20 cellular contexts compared by ENCODE assay signal in the genomic region with DNA sequence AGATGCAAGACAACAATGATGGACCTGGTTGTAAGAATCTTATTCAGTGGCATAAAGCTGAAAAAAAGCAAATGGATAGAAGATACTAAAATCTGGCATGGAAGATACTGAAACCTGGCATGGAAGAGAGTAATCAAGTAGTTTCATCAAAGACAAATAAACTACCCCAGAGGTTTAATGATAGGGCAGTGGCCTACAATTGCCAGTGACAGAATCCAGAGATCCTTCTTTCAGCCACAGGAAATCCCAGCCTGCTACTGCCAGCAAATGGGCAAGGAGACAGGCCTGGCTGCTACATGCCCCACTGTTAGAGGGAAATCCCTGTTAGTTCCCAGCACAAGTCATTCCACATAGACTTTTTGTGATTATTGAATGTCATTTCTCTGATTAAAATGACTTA.
A peak's percentile ranks its signal among the peaks of the same experiment; 100 is the strongest.
DNase-seq lines count a peak whose midpoint lies in the region; ATAC-seq, FAIRE-seq and TF ChIP-seq lines count a peak whose summit lies in the region.
"Had no signal": no experiment of that assay in that cellular context is flagged by ENCODE, and none has a peak within 500 bp of the region (broad histone marks: within the 10 kb centered on the region; RNA-seq: fewer than 3 reads in every experiment).

No MANE protein-coding gene starts in this region.

- H3K27ac ChIP-seq in heart left ventricle: no peak overlapping the region
- H3K27ac ChIP-seq: C4-2B, HL-60 had no signal

- H3K9me3 ChIP-seq in heart left ventricle: no peaks in the 10 kb centered on the region

- no peak for FAIRE-seq in D721Med (lab: Jason Lieb, UNC)
- FAIRE-seq: A204.1, GM12892, GM18507, H54 had no signal

- TF ChIP-seq CTCF in D721Med (IDR thresholded peaks at IDR 0.05; ENCODE audit: insufficient read depth, missing control alignments) (no peak), heart left ventricle (IDR thresholded peaks at IDR 0.05) (no peak)

- H3K4me3 ChIP-seq in heart left ventricle: no peak overlapping the region
- H3K4me3 ChIP-seq: GM23338 had no signal

- peak; percentile 16 for DNase-seq in COR-L47 (lab: John Stamatoyannopoulos, UW)
- peak; percentile 59 for DNase-seq in NCI-H69 (lab: John Stamatoyannopoulos, UW)
- DNase-seq in D721Med (ENCODE audit: insufficient read length, low spot score): no peak
- DNase-seq in heart left ventricle: no peak
- DNase-seq: ACHN; Calu3; CD4-positive, alpha-beta T cell; DMS 273 treated with DMSO at 0.1 percent for 48 hours; DMS53; GDM1; HCEC 1CT had no signal

- H3K36me3 ChIP-seq in heart left ventricle: no peaks in the 10 kb centered on the region

- H3K27me3 ChIP-seq in heart left ventricle: no peaks in the 10 kb centered on the region

- peak; percentile 42; the same call in 1 of the 3 replicates for ATAC-seq in SK-N-SH treated with all-trans-retinoic acid at 6 μM for 48 hours
- ATAC-seq in HG02981 (IDR thresholded peaks at IDR 0.05; ENCODE audit: unreplicated experiment): no peak
- no peak for ATAC-seq in heart left ventricle
- ATAC-seq: GM23338 had no signal

- intact Hi-C loops in heart left ventricle (cut with DNase I): no loop called here

- no peaks in the 10 kb centered on the region for H3K4me1 ChIP-seq in heart left ventricle

- TF ChIP-seq POLR2A in heart left ventricle (IDR thresholded peaks at IDR 0.05): no peak

TF ChIP-seq in SK-N-SH treated with all-trans-retinoic acid at 6 μM for 48 hours, 23 proteins besides CTCF, POLR2A, EP300 and RAD21:
- TF ChIP-seq, protein P1, sequence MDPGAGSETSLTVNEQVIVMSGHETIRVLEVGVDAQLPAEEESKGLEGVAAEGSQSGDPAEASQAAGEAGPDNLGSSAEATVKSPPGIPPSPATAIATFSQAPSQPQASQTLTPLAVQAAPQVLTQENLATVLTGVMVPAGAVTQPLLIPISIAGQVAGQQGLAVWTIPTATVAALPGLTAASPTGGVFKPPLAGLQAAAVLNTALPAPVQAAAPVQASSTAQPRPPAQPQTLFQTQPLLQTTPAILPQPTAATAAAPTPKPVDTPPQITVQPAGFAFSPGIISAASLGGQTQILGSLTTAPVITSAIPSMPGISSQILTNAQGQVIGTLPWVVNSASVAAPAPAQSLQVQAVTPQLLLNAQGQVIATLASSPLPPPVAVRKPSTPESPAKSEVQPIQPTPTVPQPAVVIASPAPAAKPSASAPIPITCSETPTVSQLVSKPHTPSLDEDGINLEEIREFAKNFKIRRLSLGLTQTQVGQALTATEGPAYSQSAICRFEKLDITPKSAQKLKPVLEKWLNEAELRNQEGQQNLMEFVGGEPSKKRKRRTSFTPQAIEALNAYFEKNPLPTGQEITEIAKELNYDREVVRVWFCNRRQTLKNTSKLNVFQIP (CRISPR knock-in tag; IDR thresholded peaks at IDR 0.05; ENCODE audit: borderline replicate concordance, low read depth): no peak
- TF ChIP-seq SNAI2 (CRISPR knock-in tag; IDR thresholded peaks at IDR 0.05): no peak
- TF ChIP-seq ZNF70 (CRISPR knock-in tag; IDR thresholded peaks at IDR 0.05): no peak
- TF ChIP-seq ZNF565 (CRISPR knock-in tag; conservative IDR thresholded peaks at IDR 0.05; ENCODE audit: low read depth): no peak
- TF ChIP-seq, protein P2, sequence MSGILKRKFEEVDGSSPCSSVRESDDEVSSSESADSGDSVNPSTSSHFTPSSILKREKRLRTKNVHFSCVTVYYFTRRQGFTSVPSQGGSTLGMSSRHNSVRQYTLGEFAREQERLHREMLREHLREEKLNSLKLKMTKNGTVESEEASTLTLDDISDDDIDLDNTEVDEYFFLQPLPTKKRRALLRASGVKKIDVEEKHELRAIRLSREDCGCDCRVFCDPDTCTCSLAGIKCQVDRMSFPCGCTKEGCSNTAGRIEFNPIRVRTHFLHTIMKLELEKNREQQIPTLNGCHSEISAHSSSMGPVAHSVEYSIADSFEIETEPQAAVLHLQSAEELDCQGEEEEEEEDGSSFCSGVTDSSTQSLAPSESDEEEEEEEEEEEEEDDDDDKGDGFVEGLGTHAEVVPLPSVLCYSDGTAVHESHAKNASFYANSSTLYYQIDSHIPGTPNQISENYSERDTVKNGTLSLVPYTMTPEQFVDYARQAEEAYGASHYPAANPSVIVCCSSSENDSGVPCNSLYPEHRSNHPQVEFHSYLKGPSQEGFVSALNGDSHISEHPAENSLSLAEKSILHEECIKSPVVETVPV (CRISPR knock-in tag; IDR thresholded peaks at IDR 0.05): no peak
- peak; percentile 44; the same call in 1 of the 2 replicates for TF ChIP-seq ZNF8 (CRISPR knock-in tag; IDR thresholded peaks at IDR 0.05)
- TF ChIP-seq, protein P3, sequence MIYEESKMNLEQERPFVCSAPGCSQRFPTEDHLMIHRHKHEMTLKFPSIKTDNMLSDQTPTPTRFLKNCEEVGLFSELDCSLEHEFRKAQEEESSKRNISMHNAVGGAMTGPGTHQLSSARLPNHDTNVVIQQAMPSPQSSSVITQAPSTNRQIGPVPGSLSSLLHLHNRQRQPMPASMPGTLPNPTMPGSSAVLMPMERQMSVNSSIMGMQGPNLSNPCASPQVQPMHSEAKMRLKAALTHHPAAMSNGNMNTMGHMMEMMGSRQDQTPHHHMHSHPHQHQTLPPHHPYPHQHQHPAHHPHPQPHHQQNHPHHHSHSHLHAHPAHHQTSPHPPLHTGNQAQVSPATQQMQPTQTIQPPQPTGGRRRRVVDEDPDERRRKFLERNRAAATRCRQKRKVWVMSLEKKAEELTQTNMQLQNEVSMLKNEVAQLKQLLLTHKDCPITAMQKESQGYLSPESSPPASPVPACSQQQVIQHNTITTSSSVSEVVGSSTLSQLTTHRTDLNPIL (CRISPR knock-in tag; IDR thresholded peaks at IDR 0.05; ENCODE audit: low read depth): 0 out of 2 replicates have a peak, but pooled peaks have one; percentile 23
- peak; percentile 87 for TF ChIP-seq TCF4 (CRISPR knock-in tag; IDR thresholded peaks at IDR 0.05; ENCODE audit: borderline replicate concordance)
- TF ChIP-seq, protein P4, sequence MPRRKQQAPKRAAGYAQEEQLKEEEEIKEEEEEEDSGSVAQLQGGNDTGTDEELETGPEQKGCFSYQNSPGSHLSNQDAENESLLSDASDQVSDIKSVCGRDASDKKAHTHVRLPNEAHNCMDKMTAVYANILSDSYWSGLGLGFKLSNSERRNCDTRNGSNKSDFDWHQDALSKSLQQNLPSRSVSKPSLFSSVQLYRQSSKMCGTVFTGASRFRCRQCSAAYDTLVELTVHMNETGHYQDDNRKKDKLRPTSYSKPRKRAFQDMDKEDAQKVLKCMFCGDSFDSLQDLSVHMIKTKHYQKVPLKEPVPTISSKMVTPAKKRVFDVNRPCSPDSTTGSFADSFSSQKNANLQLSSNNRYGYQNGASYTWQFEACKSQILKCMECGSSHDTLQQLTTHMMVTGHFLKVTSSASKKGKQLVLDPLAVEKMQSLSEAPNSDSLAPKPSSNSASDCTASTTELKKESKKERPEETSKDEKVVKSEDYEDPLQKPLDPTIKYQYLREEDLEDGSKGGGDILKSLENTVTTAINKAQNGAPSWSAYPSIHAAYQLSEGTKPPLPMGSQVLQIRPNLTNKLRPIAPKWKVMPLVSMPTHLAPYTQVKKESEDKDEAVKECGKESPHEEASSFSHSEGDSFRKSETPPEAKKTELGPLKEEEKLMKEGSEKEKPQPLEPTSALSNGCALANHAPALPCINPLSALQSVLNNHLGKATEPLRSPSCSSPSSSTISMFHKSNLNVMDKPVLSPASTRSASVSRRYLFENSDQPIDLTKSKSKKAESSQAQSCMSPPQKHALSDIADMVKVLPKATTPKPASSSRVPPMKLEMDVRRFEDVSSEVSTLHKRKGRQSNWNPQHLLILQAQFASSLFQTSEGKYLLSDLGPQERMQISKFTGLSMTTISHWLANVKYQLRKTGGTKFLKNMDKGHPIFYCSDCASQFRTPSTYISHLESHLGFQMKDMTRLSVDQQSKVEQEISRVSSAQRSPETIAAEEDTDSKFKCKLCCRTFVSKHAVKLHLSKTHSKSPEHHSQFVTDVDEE (CRISPR knock-in tag; IDR thresholded peaks at IDR 0.05): peak; percentile 82; the same call in 1 of the 2 replicates
- peak; percentile 49; the same call in 1 of the 2 replicates for TF ChIP-seq ISL1 (CRISPR knock-in tag; IDR thresholded peaks at IDR 0.05)

Comparison
In these comparisons a context has a peak if more than half of its experiments do, and no peak if none do; other contexts are left out.
1. DNase-seq: peak in COR-L47 (single experiment) and NCI-H69 (single experiment); none in D721Med (single experiment) and heart left ventricle (0 of 5).